In genomic region chr12:19058235-19059021, GRCh38 we compare ENCODE assay signal across 19 cellular contexts.
DNase-seq lines count a peak whose midpoint lies in the region; ATAC-seq and FAIRE-seq lines count a peak whose summit lies in the region.
"Had no signal": no experiment of that assay in that cellular context is flagged by ENCODE, and none has a peak within 500 bp of the region (broad histone marks: within the 10 kb centered on the region; RNA-seq: fewer than 3 reads in every experiment).

No MANE protein-coding gene starts in this region.

- FAIRE-seq in frontal cortex (lab: Jason Lieb, UNC), result no peak
- FAIRE-seq: A204.1 had no signal

- ATAC-seq in Right ventricle myocardium inferior (peak; percentile 39), left cardiac atrium (no peak), left colon (peak; percentile 42), HG03442 (IDR thresholded peaks at IDR 0.05; ENCODE audit: unreplicated experiment) (no peak)
- ATAC-seq: stimulated activated naive CD8-positive, alpha-beta T cell treated with anti-CD3 and anti-CD28 coated beads, Interleukin-15, Interleukin-2, amounts not matched to agents 100 U/mL and 50 U/mL, for 24 hours; upper lobe of right lung had no signal

- H3K4me3 ChIP-seq in duodenal mucosa (ENCODE audit: low read depth in 1 of 2, low read length in 2 of 2), result peak overlapping the region; percentile 22 to 37
- peak overlapping the region; percentile 41 to 64 for H3K4me3 ChIP-seq in stomach smooth muscle (ENCODE audit: low read length in 2 of 2)
- H3K4me3 ChIP-seq: PC-9, upper lobe of right lung had no signal

- no peak overlapping the region for H3K9ac ChIP-seq in duodenal mucosa (ENCODE audit: low read depth in 1 of 2, low read length in 2 of 2)
- no peak overlapping the region for H3K9ac ChIP-seq in stomach smooth muscle (ENCODE audit: low read length in 2 of 2)

- DNase-seq in Right ventricle myocardium inferior (ENCODE audit: missing footprints) (no peak), left cardiac atrium (no peak), left colon (no peak), frontal cortex (ENCODE audit: low spot score in 2 of 2) (no peak), DMS79 treated with DMSO at 0.1 percent for 48 hours (lab: John Stamatoyannopoulos, UW) (no peak)
- DNase-seq: amniotic stem cell; cortex of kidney; DMS153; heart right ventricle; MM.1S; NCI-H2029; NCI-H526 treated with DMSO at 0.1 percent for 48 hours; PC-9; stimulated activated naive CD8-positive, alpha-beta T cell treated with anti-CD3 and anti-CD28 coated beads, Interleukin-15, Interleukin-2, amounts not matched to agents 100 U/mL and 50 U/mL, for 24 hours; upper lobe of right lung had no signal

- intact Hi-C loops in Right ventricle myocardium inferior (cut with DNase I), result no loop called here
- intact Hi-C loops in left cardiac atrium (cut with DNase I), result no loop called here
- intact Hi-C loops in left colon (cut with DNase I, micrococcal nuclease), result no loop called here

- H3K27ac ChIP-seq in duodenal mucosa (ENCODE audit: low read depth, low read length) (no peak overlapping the region), stomach smooth muscle (ENCODE audit: low read length) (no peak overlapping the region)
- H3K27ac ChIP-seq: heart right ventricle, PC-9, upper lobe of right lung had no signal

- H3K9me3 ChIP-seq in duodenal mucosa (ENCODE audit: control insufficient read depth in 1 of 2, low read length in 2 of 2) (no peaks in the 10 kb centered on the region), stomach smooth muscle (ENCODE audit: control insufficient read depth in 2 of 2, low read length in 2 of 2) (no peaks in the 10 kb centered on the region)
- H3K9me3 ChIP-seq: heart right ventricle, upper lobe of right lung had no signal

- H3K27me3 ChIP-seq in duodenal mucosa (ENCODE audit: control insufficient read depth in 1 of 2, insufficient read depth in 2 of 2, low read length in 2 of 2), result no peaks in the 10 kb centered on the region
- H3K27me3 ChIP-seq in stomach smooth muscle (ENCODE audit: control insufficient read depth in 1 of 2, insufficient read depth in 2 of 2, low read length in 2 of 2), result no peaks in the 10 kb centered on the region
- H3K27me3 ChIP-seq: heart right ventricle, upper lobe of right lung had no signal

- H3K4me1 ChIP-seq in duodenal mucosa (ENCODE audit: control insufficient read depth in 1 of 2, insufficient read depth in 2 of 2, low read length in 2 of 2) (peaks cover 0 to 6% of the 10 kb centered on the region in 2 donors), stomach smooth muscle (ENCODE audit: control insufficient read depth, insufficient read depth, low read length) (no peaks in the 10 kb centered on the region)
- H3K4me1 ChIP-seq: upper lobe of right lung had no signal

- H3K36me3 ChIP-seq in duodenal mucosa (ENCODE audit: control insufficient read depth in 1 of 2, insufficient read depth in 2 of 2, low read length in 2 of 2), result no peaks in the 10 kb centered on the region
- no peaks in the 10 kb centered on the region for H3K36me3 ChIP-seq in stomach smooth muscle (ENCODE audit: control insufficient read depth in 2 of 2, insufficient read depth in 2 of 2, low read length in 2 of 2)
- H3K36me3 ChIP-seq: heart right ventricle, upper lobe of right lung had no signal

Comparison
In these comparisons a context has a peak if more than half of its experiments do, and no peak if none do; other contexts are left out.
1. ATAC-seq: peak in Right ventricle myocardium inferior (single experiment) and left colon (single experiment); none in left cardiac atrium (0 of 2) and HG03442 (single experiment).